In genomic region chr9:14062449-14063187, GRCh38 we compare ENCODE assay signal across 15 cellular contexts.
DNase-seq lines count a peak whose midpoint lies in the region; TF ChIP-seq lines count a peak whose summit lies in the region.
"Had no signal": no experiment of that assay in that cellular context is flagged by ENCODE, and none has a peak within 500 bp of the region (broad histone marks: within the 10 kb centered on the region; RNA-seq: fewer than 3 reads in every experiment).

No MANE protein-coding gene starts in this region.

- DNase-seq in NCI-H2029 (lab: John Stamatoyannopoulos, UW) = peak; percentile 18
- DNase-seq in NCI-H2029 treated with DMSO at 0.1 percent for 48 hours (lab: John Stamatoyannopoulos, UW) = no peak
- DNase-seq in NCI-H510A treated with DMSO at 0.1 percent for 48 hours (lab: John Stamatoyannopoulos, UW) = peak; percentile 75
- peak; percentile 92 for DNase-seq in epithelial cell of esophagus (ENCODE audit: low read depth)
- DNase-seq in retinal pigment epithelial cell (ENCODE audit: low read depth) = peak; percentile 48
- no peak for DNase-seq in NAMALWA (ENCODE audit: low spot score)
- DNase-seq in inferior parietal cortex (ENCODE audit: extremely low spot score) = no peak
- DNase-seq in Peyer's patch = no peak
- DNase-seq: activated CD8-positive, alpha-beta memory T cell treated with anti-CD3 and anti-CD28 coated beads, Interleukin-2, amount 50 U/mL, for 48 hours; activated naive CD8-positive, alpha-beta T cell treated with anti-CD3 and anti-CD28 coated beads, Interleukin-2, amount 50 U/mL, for 24 hours; effector memory CD4-positive, alpha-beta T cell; HCEC 1CT; Right ventricle myocardium superior; stimulated activated CD4-positive, alpha-beta T cell treated with anti-CD3 and anti-CD28 coated beads, Interleukin-1b, Interleukin-23, amount 100 ng/mL, for 48 hours; uterus had no signal

- H3K27ac ChIP-seq in Peyer's patch = no peak overlapping the region

- TF ChIP-seq CTCF in epithelial cell of esophagus (IDR thresholded peaks at IDR 0.05; ENCODE audit: insufficient read depth, low read depth, low read length, missing control alignments) = no peak
- no peak for TF ChIP-seq CTCF in retinal pigment epithelial cell (conservative IDR thresholded peaks at IDR 0.05; ENCODE audit: low read depth, low read length)
- no peak for TF ChIP-seq CTCF in Peyer's patch (IDR thresholded peaks at IDR 0.05)

- H3K27me3 ChIP-seq in Peyer's patch = no peaks in the 10 kb centered on the region
- H3K27me3 ChIP-seq: uterus had no signal

- H3K36me3 ChIP-seq in Peyer's patch = no peaks in the 10 kb centered on the region
- H3K36me3 ChIP-seq: uterus had no signal

- no peaks in the 10 kb centered on the region for H3K4me1 ChIP-seq in Peyer's patch
- H3K4me1 ChIP-seq: uterus had no signal

- no peaks in the 10 kb centered on the region for H3K9me3 ChIP-seq in Peyer's patch
- H3K9me3 ChIP-seq: uterus had no signal

- TF ChIP-seq POLR2A in Peyer's patch (IDR thresholded peaks at IDR 0.05) = no peak

- no peak overlapping the region for H3K4me3 ChIP-seq in epithelial cell of esophagus (ENCODE audit: low read length)
- no peak overlapping the region for H3K4me3 ChIP-seq in retinal pigment epithelial cell (ENCODE audit: low read length)
- no peak overlapping the region for H3K4me3 ChIP-seq in Peyer's patch
- H3K4me3 ChIP-seq: uterus had no signal

Comparison
In these comparisons a context has a peak if more than half of its experiments do, and no peak if none do; other contexts are left out.
1. DNase-seq: peak in NCI-H2029 (single experiment), NCI-H510A treated with DMSO at 0.1 percent for 48 hours (single experiment), epithelial cell of esophagus (single experiment) and retinal pigment epithelial cell (single experiment); none in NCI-H2029 treated with DMSO at 0.1 percent for 48 hours (single experiment), NAMALWA (single experiment), inferior parietal cortex (single experiment) and Peyer's patch (0 of 3).